In genomic region chr1:155563377-155564066, GRCh38 we compare ENCODE assay signal across 8 cellular contexts. TPM values are rescaled to one million over a fixed set of nuclear protein-coding genes. Genes with fewer than 3 reads are reported as not detected.
DNase-seq lines count a peak whose midpoint lies in the region; ATAC-seq and TF ChIP-seq lines count a peak whose summit lies in the region.
"Not testable (repeated sequence)": the region's sequence is repeated elsewhere in the genome, so short reads cannot be mapped to it uniquely, and the experiment has no call there.

No MANE protein-coding gene starts in this region.

- peak; percentile 10 for ATAC-seq in CD4-positive, alpha-beta T cell (ENCODE audit: poor library complexity)
- ATAC-seq in HG03064 (IDR thresholded peaks at IDR 0.05; ENCODE audit: low read depth, unreplicated experiment): peak; percentile 5
- ATAC-seq in stimulated activated naive B cell treated with anti-CD40 and anti-IgM and Interleukin-4, amounts not matched to agents 10 μg/mL and 1 μg/mL and 100 μg/mL, for 72 hours (replicated peaks): peak; percentile 6 to 18

- peak overlapping the region; percentile 99 for H3K4me3 Mint-ChIP-seq in CD4-positive, alpha-beta T cell
- H3K4me3 Mint-ChIP-seq in glutamatergic neuron (ENCODE audit: unreplicated experiment): peak overlapping the region; percentile 96
- peak overlapping the region; percentile 99 to 100 for H3K4me3 Mint-ChIP-seq in stimulated activated naive B cell treated with anti-CD40 and anti-IgM and Interleukin-4, amounts not matched to agents 10 μg/mL and 1 μg/mL and 100 μg/mL, for 72 hours

- CTCF ChIA-PET in CD4-positive, alpha-beta T cell (lab: Charles Lee): not testable (repeated sequence)

- H3K4me3 ChIP-seq in WERI-Rb-1 (ENCODE audit: low read depth, low read length): peak overlapping the region; percentile 86
- H3K4me3 ChIP-seq in cardiac fibroblast (replicated peaks in 1 of 2; ENCODE audit: low read depth in 2 of 2, low read length in 2 of 2): peak overlapping the region; percentile 89 to 92
- peak overlapping the region; percentile 72 for H3K4me3 ChIP-seq in mucosa of stomach (ENCODE audit: low read length)

- peak overlapping the region; percentile 94 for H3K27ac Mint-ChIP-seq in CD4-positive, alpha-beta T cell
- H3K27ac Mint-ChIP-seq in glutamatergic neuron (ENCODE audit: unreplicated experiment): peak overlapping the region; percentile 93
- peak overlapping the region; percentile 98 for H3K27ac Mint-ChIP-seq in stimulated activated naive B cell treated with anti-CD40 and anti-IgM and Interleukin-4, amounts not matched to agents 10 μg/mL and 1 μg/mL and 100 μg/mL, for 72 hours

- intact Hi-C loops in CD4-positive, alpha-beta T cell (cut with DNase I, micrococcal nuclease): loop anchor here (2.0 to 10.0 kb wide), 4 partner anchors 44 to 241 kb away; partner anchors contain the start of genes DAP3 (in 1 of the 2) and YY1AP1 (in 1 of the 2)

- H3K27me3 ChIP-seq in CD4-positive, alpha-beta T cell (ENCODE audit: control insufficient read depth, insufficient read depth, low read length); WERI-Rb-1 (ENCODE audit: insufficient read depth, low read depth, severe bottlenecking); mucosa of stomach (ENCODE audit: control insufficient read depth, insufficient read depth, low read length): not testable (repeated sequence)

- POLR2A ChIA-PET in CD4-positive, alpha-beta T cell (lab: Charles Lee): interaction anchor here (0.5 to 2.2 kb wide), 19 partner anchors 10 to 627 kb away, joined by 3 to 14 read pairs (median 5); partner anchors contain the start of genes CLK2, FDPS, MSTO1 and PMVK

- not testable (repeated sequence) for TF ChIP-seq CTCF in CD4-positive, alpha-beta T cell (IDR thresholded peaks at IDR 0.05); WERI-Rb-1 (IDR thresholded peaks at IDR 0.05; ENCODE audit: low read depth, low read length); cardiac fibroblast (IDR thresholded peaks at IDR 0.05; ENCODE audit: low read depth, low read length); glutamatergic neuron (IDR thresholded peaks at IDR 0.05; ENCODE audit: partially characterized antibody, unreplicated experiment)

- not testable (repeated sequence) for DNase-seq in CD4-positive, alpha-beta T cell; WERI-Rb-1; glutamatergic neuron; stimulated activated naive B cell treated with anti-CD40 and anti-IgM and Interleukin-4, amounts not matched to agents 10 μg/mL and 1 μg/mL and 100 μg/mL, for 72 hours
- peak; percentile 55 for DNase-seq in NCI-H510A treated with DMSO at 0.1 percent for 48 hours (lab: John Stamatoyannopoulos, UW)
- peak in 1 of 2 donors; percentile 18 for DNase-seq in cardiac fibroblast (ENCODE audit: low read depth in 2 of 2)

- not testable (repeated sequence) for H3K9me3 ChIP-seq in CD4-positive, alpha-beta T cell (ENCODE audit: control insufficient read depth, low read length); WERI-Rb-1 (ENCODE audit: severe bottlenecking); mucosa of stomach (ENCODE audit: control insufficient read depth, low read length)

- H3K27me3 Mint-ChIP-seq in CD4-positive, alpha-beta T cell; glutamatergic neuron (ENCODE audit: unreplicated experiment); stimulated activated naive B cell treated with anti-CD40 and anti-IgM and Interleukin-4, amounts not matched to agents 10 μg/mL and 1 μg/mL and 100 μg/mL, for 72 hours: not testable (repeated sequence)

- not testable (repeated sequence) for H3K4me1 ChIP-seq in mucosa of stomach (ENCODE audit: control insufficient read depth, insufficient read depth, low read length)

- peak overlapping the region; percentile 96 for H3K27ac ChIP-seq in CD4-positive, alpha-beta T cell (ENCODE audit: low read depth, low read length)
- peak overlapping the region; percentile 100 for H3K27ac ChIP-seq in WERI-Rb-1

- H3K9ac ChIP-seq in mucosa of stomach (ENCODE audit: low read length): peak overlapping the region; percentile 93

- peaks cover 45% of the 10 kb centered on the region for H3K36me3 Mint-ChIP-seq in CD4-positive, alpha-beta T cell (ENCODE audit: low read depth)
- not testable (repeated sequence) for H3K36me3 Mint-ChIP-seq in glutamatergic neuron (ENCODE audit: unreplicated experiment)
- peaks cover 8 to 11% of the 10 kb centered on the region in 2 donors for H3K36me3 Mint-ChIP-seq in stimulated activated naive B cell treated with anti-CD40 and anti-IgM and Interleukin-4, amounts not matched to agents 10 μg/mL and 1 μg/mL and 100 μg/mL, for 72 hours

- peaks cover 45% of the 10 kb centered on the region for H3K36me3 ChIP-seq in WERI-Rb-1
- not testable (repeated sequence) for H3K36me3 ChIP-seq in mucosa of stomach (ENCODE audit: control insufficient read depth, insufficient read depth, low read length)

- not testable (repeated sequence) for H3K9me3 Mint-ChIP-seq in CD4-positive, alpha-beta T cell; glutamatergic neuron (ENCODE audit: unreplicated experiment); stimulated activated naive B cell treated with anti-CD40 and anti-IgM and Interleukin-4, amounts not matched to agents 10 μg/mL and 1 μg/mL and 100 μg/mL, for 72 hours

- H3K4me1 Mint-ChIP-seq in CD4-positive, alpha-beta T cell (ENCODE audit: low read depth): peaks cover 48% of the 10 kb centered on the region
- H3K4me1 Mint-ChIP-seq in glutamatergic neuron (ENCODE audit: low read depth, unreplicated experiment): peaks cover 12% of the 10 kb centered on the region
- H3K4me1 Mint-ChIP-seq in stimulated activated naive B cell treated with anti-CD40 and anti-IgM and Interleukin-4, amounts not matched to agents 10 μg/mL and 1 μg/mL and 100 μg/mL, for 72 hours: peaks cover 14 to 38% of the 10 kb centered on the region in 2 donors

RNA-seq across cellular contexts. Expression of gene ASH1L, which starts 0.9 kb away (rescaled TPM):
- total RNA-seq in CD4-positive, alpha-beta T cell: 10 to 100 TPM; 71.0 to 72.8 TPM
- 43.0 TPM for total RNA-seq in glutamatergic neuron (ENCODE audit: unreplicated experiment)

RNA-seq across cellular contexts. Expression of gene MSTO1, which starts 46.5 kb away (rescaled TPM):
- total RNA-seq in CD4-positive, alpha-beta T cell: 10 to 100 TPM; 65.9 to 69.6 TPM
- total RNA-seq in glutamatergic neuron (ENCODE audit: unreplicated experiment): 55.7 TPM
